ENCODE assay signal across 31 cellular contexts in the genomic region with DNA sequence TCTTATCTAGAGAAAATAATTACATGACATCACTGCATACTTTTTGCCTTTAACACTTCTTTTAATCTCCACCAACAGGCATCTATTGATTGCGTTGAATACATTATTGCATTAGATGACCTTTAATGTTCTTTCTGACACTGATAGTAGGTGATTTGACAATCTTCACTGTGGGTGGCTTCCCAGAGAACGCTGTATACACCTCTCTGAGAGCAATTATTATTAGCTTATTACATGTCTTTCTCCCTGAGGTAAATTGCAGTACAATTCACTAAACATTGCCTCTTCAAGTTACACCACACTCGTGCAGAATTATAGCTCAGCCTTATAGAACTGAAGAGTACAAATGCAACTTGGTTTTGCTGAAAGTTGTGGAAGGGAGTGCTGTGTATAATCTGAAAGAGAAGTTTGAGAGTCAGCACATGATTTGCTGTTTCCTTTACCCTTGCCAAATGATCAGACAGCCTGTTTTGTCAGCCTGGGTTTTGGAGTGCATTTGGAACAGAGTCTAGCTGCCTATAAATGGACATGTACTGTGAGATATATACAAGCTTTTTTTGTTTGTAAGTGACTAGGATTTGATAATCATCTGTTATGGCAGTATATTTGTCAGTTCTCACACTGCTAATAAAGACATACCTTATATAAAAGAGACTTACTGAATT.
"Had no signal": no experiment of that assay in that cellular context is flagged by ENCODE, and none has a peak within 500 bp of the region (broad histone marks: within the 10 kb centered on the region; RNA-seq: fewer than 3 reads in every experiment).

No MANE protein-coding gene starts in this region.

- H3K4me3 ChIP-seq: ascending aorta, body of pancreas, MG63, Peyer's patch had no signal

- ATAC-seq: activated naive CD4-positive, alpha-beta T cell treated with anti-CD3 and anti-CD28 coated beads, Interleukin-2, amount 50 U/mL, for 72 hours; activated naive CD8-positive, alpha-beta T cell treated with anti-CD3 and anti-CD28 coated beads, Interleukin-2, amount 50 U/mL, for 24 hours; activated T-cell treated with anti-CD3 and anti-CD28 coated beads, Interleukin-2, amount 50 U/mL, for 4 hours; body of pancreas had no signal

- H3K36me3 ChIP-seq: ascending aorta, MG63, Peyer's patch had no signal

- H3K27ac ChIP-seq: ascending aorta, body of pancreas, Peyer's patch had no signal

- H3K9me3 ChIP-seq: ascending aorta, body of pancreas, MG63, Peyer's patch had no signal

- H3K27me3 ChIP-seq: ascending aorta, body of pancreas, MG63, Peyer's patch had no signal

- FAIRE-seq: bronchial epithelial cell, TTC549 had no signal

- H3K4me1 ChIP-seq: ascending aorta, body of pancreas, Peyer's patch had no signal

- DNase-seq: activated B cell treated with CpG ODN at 0.5 μM for 24 hours; activated CD4-positive, alpha-beta memory T cell treated with anti-CD3 and anti-CD28 coated beads for 36 hours; activated CD4-positive, alpha-beta T cell treated with anti-CD3 and anti-CD28 coated beads for 1 hour; activated CD4-positive, alpha-beta T cell treated with anti-CD3 and anti-CD28 coated beads, Interleukin-2, amount 10 ng/mL, durations not matched to agents 24 days and 14 days; activated CD8-positive, alpha-beta memory T cell treated with anti-CD3 and anti-CD28 coated beads for 24 hours; activated effector memory CD4-positive, alpha-beta T cell treated with anti-CD3 and anti-CD28 coated beads, Interleukin-2, amount 50 U/mL, for 16 hours; activated naive CD4-positive, alpha-beta T cell treated with Interleukin-2 at 50 U/mL for 16 hours; activated naive CD8-positive, alpha-beta T cell treated with anti-CD3 and anti-CD28 coated beads, Interleukin-2, amount 50 U/mL, for 24 hours; activated T-cell treated with anti-CD3 and anti-CD28 coated beads, Interleukin-2, amount 50 U/mL, for 4 hours; amniotic stem cell; body of pancreas; MG63; MV-4-11; NCI-H1092 treated with DMSO at 0.1 percent for 48 hours; NCI-H1436 treated with DMSO at 0.1 percent for 48 hours; NCI-H187; NCI-H2081 treated with DMSO at 0.1 percent for 48 hours; NCI-H2171; NCI-H345; NCI-H510A; NCI-H526 treated with DMSO at 0.1 percent for 48 hours; NK-92 treated with Interleukin-12 subunit alpha and Interleukin-12 subunit beta, amount 100 ng/mL, for 24 hours; OCI-M1; Peyer's patch; SIG-M5; T-helper 2 cell; T1000 had no signal
